In genomic region chrX:1394731-1395501, GRCh38 we compare ENCODE assay signal across 12 cellular contexts. TPM values are rescaled to one million over a fixed set of nuclear protein-coding genes. Genes with fewer than 3 reads are reported as not detected.
DNase-seq lines count a peak whose midpoint lies in the region; ATAC-seq and TF ChIP-seq lines count a peak whose summit lies in the region.
"Had no signal": no experiment of that assay in that cellular context is flagged by ENCODE, and none has a peak within 500 bp of the region (broad histone marks: within the 10 kb centered on the region; RNA-seq: fewer than 3 reads in every experiment).

No MANE protein-coding gene starts in this region.

- ATAC-seq in GM18498 (IDR thresholded peaks at IDR 0.05; ENCODE audit: unreplicated experiment) (no peak), HG02870 (IDR thresholded peaks at IDR 0.05; ENCODE audit: unreplicated experiment) (no peak)
- ATAC-seq: left colon had no signal

- H3F3A ChIP-seq in GM23248 (ENCODE audit: insufficient read depth) = peaks cover 10% of the 10 kb centered on the region; the same call in 1 of the 2 replicates

- WGBS in GM23248 (ENCODE audit: low coverage in 1 of 2, low lambda C conversion rate in 2 of 2, missing lambda C conversion rate in 2 of 2), 2 experiments = 12 to 15% methylated on average over 16 to 22 of the region's 22 CpGs
- 90 to 96% methylated on average over 22 of the region's 22 CpGs for WGBS in sigmoid colon, 2 donors

- no peak for TF ChIP-seq POLR2A in sigmoid colon (IDR thresholded peaks at IDR 0.05)

- intact Hi-C loops in left ventricle myocardium inferior (cut with micrococcal nuclease) (no loop called here), sigmoid colon (cut with DNase I) (loop anchor here (5.0 kb wide), 1 partner anchor 197 kb away; the partner anchor contains the start of gene AKAP17A)

- peak overlapping the region; percentile 83 for H3K9ac ChIP-seq in GM23248

- H3K4me3 ChIP-seq in GM23248 = peak overlapping the region; percentile 93
- no peak overlapping the region for H3K4me3 ChIP-seq in left ventricle myocardium inferior
- no peak overlapping the region for H3K4me3 ChIP-seq in sigmoid colon
- H3K4me3 ChIP-seq: SJSA1 had no signal

- H3K4me1 ChIP-seq in GM23248 (ENCODE audit: insufficient read depth) = peaks cover 23% of the 10 kb centered on the region
- peaks cover 43% of the 10 kb centered on the region for H3K4me1 ChIP-seq in left ventricle myocardium inferior
- peaks cover 0 to 34% (median 31%) of the 10 kb centered on the region in 4 donors for H3K4me1 ChIP-seq in sigmoid colon

- peaks cover 12% of the 10 kb centered on the region for H4K20me1 ChIP-seq in GM23248 (ENCODE audit: insufficient read depth)

- no peaks in the 10 kb centered on the region for H3K9me3 ChIP-seq in GM23248 (ENCODE audit: low read depth)
- no peaks in the 10 kb centered on the region for H3K9me3 ChIP-seq in left ventricle myocardium inferior (replicated peaks)
- no peaks in the 10 kb centered on the region for H3K9me3 ChIP-seq in sigmoid colon
- H3K9me3 ChIP-seq: SJSA1 had no signal

- peak overlapping the region; percentile 48; the same call in 1 of the 2 replicates for H2AFZ ChIP-seq in GM23248

- H3K36me3 ChIP-seq in GM23248 (ENCODE audit: low read depth) (peaks cover 4% of the 10 kb centered on the region; the same call in 1 of the 2 replicates), left ventricle myocardium inferior (peaks cover 17% of the 10 kb centered on the region), sigmoid colon (peaks cover 0 to 17% (median 7%) of the 10 kb centered on the region in 4 donors)

- DNase-seq in GM23248 (peak; percentile 76), left ventricle myocardium inferior (peak; percentile 17), sigmoid colon (peak; percentile 66), NCI-H82 (lab: John Stamatoyannopoulos, UW) (no peak)
- peak; percentile 54 for DNase-seq in activated CD8-positive, alpha-beta memory T cell treated with anti-CD3 and anti-CD28 coated beads, Interleukin-2, amount 50 U/mL, for 48 hours
- DNase-seq in stimulated activated CD4-positive, alpha-beta T cell treated with anti-CD3 and anti-CD28 coated beads, Interleukin-12 subunit alpha, Interleukin-12 subunit beta, amount 100 ng/mL, for 4 hours = no peak

- in situ Hi-C loops in GM23248 (cut with MboI) = no loop called here

- peak overlapping the region; percentile 49 for H3K27ac ChIP-seq in GM23248
- H3K27ac ChIP-seq in left ventricle myocardium inferior (replicated peaks) = peak overlapping the region; percentile 100
- H3K27ac ChIP-seq in sigmoid colon = peak overlapping the region in 2 of 4 donors; percentile 32 to 99
- H3K27ac ChIP-seq: SJSA1 had no signal

- TF ChIP-seq CTCF in left ventricle myocardium inferior (IDR thresholded peaks at IDR 0.05; ENCODE audit: borderline replicate concordance) = no peak
- TF ChIP-seq CTCF in sigmoid colon (IDR thresholded peaks at IDR 0.05) = no peak

- no peak for TF ChIP-seq EP300 in sigmoid colon (IDR thresholded peaks at IDR 0.05)

- peaks cover 43% of the 10 kb centered on the region for H3K79me2 ChIP-seq in GM23248 (ENCODE audit: insufficient read depth)

- peak overlapping the region; percentile 97 for H3K4me2 ChIP-seq in GM23248 (ENCODE audit: unreplicated experiment)

- H3K27me3 ChIP-seq in GM23248 (replicated peaks; ENCODE audit: insufficient read depth) (no peaks in the 10 kb centered on the region), left ventricle myocardium inferior (ENCODE audit: low read depth) (no peaks in the 10 kb centered on the region), sigmoid colon (no peaks in the 10 kb centered on the region)
- H3K27me3 ChIP-seq: SJSA1 had no signal

- no peaks in the 10 kb centered on the region for H3K9me2 ChIP-seq in GM23248 (ENCODE audit: insufficient read depth)

RNA-seq across cellular contexts. Expression of gene SLC25A6, which starts 3.0 kb away (rescaled TPM):
- 187 and 256 TPM in 2 replicates for total RNA-seq in GM23248 (2014; rRNA removed; shearing (Covaris generic))
- polyA plus RNA-seq in GM23248 (2016; fragmentation: Nextera tagmentation; extraction: Ambion mirVana) (317 and 336 TPM in 2 replicates), sigmoid colon (100 to 1,000 TPM; 449 to 644 (median 517) TPM)
- total RNA-seq in left ventricle myocardium inferior (158 TPM), sigmoid colon (100 to 1,000 TPM; 329 to 493 (median 469) TPM)

RNA-seq across cellular contexts. Expression of gene ASMTL, which starts 57.8 kb away (rescaled TPM):
- 8.1 and 15.7 TPM in 2 replicates for total RNA-seq in GM23248 (2014; rRNA removed; shearing (Covaris generic))
- polyA plus RNA-seq in GM23248 (2016; fragmentation: Nextera tagmentation; extraction: Ambion mirVana) (36.2 and 38.4 TPM in 2 replicates), sigmoid colon (10 to 100 TPM; 11.8 to 24.0 (median 21.0) TPM)
- total RNA-seq in left ventricle myocardium inferior (36.5 TPM), sigmoid colon (10 to 100 TPM; 20.8 to 30.6 (median 29.3) TPM)

RNA-seq across cellular contexts. Expression of gene IL3RA, which starts 58.3 kb away (rescaled TPM):
- not detected in 2 replicates for total RNA-seq in GM23248 (2014; rRNA removed; shearing (Covaris generic))
- polyA plus RNA-seq in GM23248 (2016; fragmentation: Nextera tagmentation; extraction: Ambion mirVana) (0.13 and 0.30 TPM in 2 replicates), sigmoid colon (10 to 100 TPM in 1 of 3 donors, 1 to 10 TPM in 2; 1.2 to 13.4 (median 3.7) TPM)
- total RNA-seq in left ventricle myocardium inferior (6.9 TPM), sigmoid colon (1 to 10 TPM; 2.8 to 8.3 (median 6.2) TPM)
- total RNA-seq: bronchial epithelial cell, M059J, SJSA1 had no signal

Comparison
In these comparisons a context has a peak if more than half of its experiments do, and no peak if none do; other contexts are left out.
1. DNase-seq: peak in GM23248 (single experiment), activated CD8-positive, alpha-beta memory T cell treated with anti-CD3 and anti-CD28 coated beads, Interleukin-2, amount 50 U/mL, for 48 hours (single experiment), left ventricle myocardium inferior (single experiment) and sigmoid colon (single experiment); none in NCI-H82 (single experiment) and stimulated activated CD4-positive, alpha-beta T cell treated with anti-CD3 and anti-CD28 coated beads, Interleukin-12 subunit alpha, Interleukin-12 subunit beta, amount 100 ng/mL, for 4 hours (single experiment).